In genomic region chr12:57399718-57400463, GRCh38 we compare ENCODE assay signal across 20 cellular contexts. TPM values are rescaled to one million over a fixed set of nuclear protein-coding genes. Genes with fewer than 3 reads are reported as not detected.
"Had no signal": no experiment of that assay in that cellular context is flagged by ENCODE, and none has a peak within 500 bp of the region (broad histone marks: within the 10 kb centered on the region; RNA-seq: fewer than 3 reads in every experiment).

No MANE protein-coding gene starts in this region.

RNA-seq across cellular contexts. Expression of gene INHBC, which starts 34.7 kb away (rescaled TPM):
- total RNA-seq: kidney; left ventricle myocardium inferior; lower leg skin; lung; mesenteric fat pad; mucosa of descending colon; myocyte; natural killer cell treated with Interleukin-12 subunit alpha and Interleukin-12 subunit beta and Interleukin-15 and Interleukin-18, amount 100 ng/mL, for 72 hours; neural crest cell; osteoblast; right cardiac atrium; sciatic nerve; temporal lobe; tibial nerve; ureter; uterus had no signal
- polyA plus RNA-seq: naive thymus-derived CD4-positive, alpha-beta T cell; pancreas; right cardiac atrium; spleen had no signal

RNA-seq across cellular contexts. Expression of gene INHBE, which starts 55.2 kb away (rescaled TPM):
- total RNA-seq: left ventricle myocardium inferior, lower leg skin, mesenteric fat pad, mucosa of descending colon, prostate gland, right cardiac atrium, sciatic nerve, spleen, temporal lobe, tibial nerve, uterus had no signal
- polyA plus RNA-seq: lung; naive thymus-derived CD4-positive, alpha-beta T cell; right cardiac atrium had no signal

RNA-seq across cellular contexts. Expression of gene GLI1, which starts 59.7 kb away (rescaled TPM):
- polyA plus RNA-seq: naive thymus-derived CD4-positive, alpha-beta T cell had no signal
